ENCODE assay signal across 1 cellular context in the genomic region with DNA sequence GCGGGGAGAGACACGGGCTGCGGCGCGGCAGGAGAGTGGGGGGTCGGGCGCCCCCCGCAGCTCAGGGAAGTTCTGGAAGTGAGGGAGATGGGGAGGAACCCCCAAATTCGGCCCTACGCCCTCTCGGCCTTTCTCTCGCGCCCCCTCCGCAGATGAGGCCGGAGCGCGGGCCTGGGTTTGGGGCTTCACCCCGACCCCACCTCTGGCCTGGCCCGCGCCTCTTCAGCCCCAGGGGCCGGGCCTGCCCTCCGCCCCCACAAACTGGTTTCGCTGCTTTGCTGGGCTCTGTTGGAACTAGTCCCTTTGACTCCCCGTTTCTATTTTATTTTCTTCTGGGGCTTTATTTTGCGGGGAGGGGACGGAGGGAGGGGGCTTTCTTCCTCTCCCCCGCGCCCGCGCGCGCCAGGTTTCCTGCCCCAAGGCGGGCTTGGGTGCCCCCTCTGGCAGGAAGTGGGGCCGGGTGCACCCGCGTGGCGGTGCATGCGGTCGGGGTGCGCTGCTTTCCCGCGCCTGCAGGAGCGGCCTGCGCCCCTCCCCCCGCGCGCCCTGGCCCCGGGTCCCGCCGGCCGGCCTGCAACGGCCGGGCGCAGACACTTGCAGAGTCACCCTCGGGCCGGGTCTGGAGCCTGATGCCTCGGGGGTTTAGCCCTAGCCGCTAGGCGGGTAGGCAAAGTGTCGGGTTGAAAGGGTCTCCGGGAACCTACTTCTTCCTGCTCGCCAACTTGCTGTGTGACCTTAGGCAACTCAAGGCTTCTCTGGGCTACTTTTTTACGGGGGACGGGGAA.
TF ChIP-seq lines count a peak whose summit lies in the region.

No MANE protein-coding gene starts in this region.

TF ChIP-seq in GM12878, 131 proteins besides CTCF, POLR2A, EP300 and RAD21 (continued from another document):
- TF ChIP-seq, protein P1, sequence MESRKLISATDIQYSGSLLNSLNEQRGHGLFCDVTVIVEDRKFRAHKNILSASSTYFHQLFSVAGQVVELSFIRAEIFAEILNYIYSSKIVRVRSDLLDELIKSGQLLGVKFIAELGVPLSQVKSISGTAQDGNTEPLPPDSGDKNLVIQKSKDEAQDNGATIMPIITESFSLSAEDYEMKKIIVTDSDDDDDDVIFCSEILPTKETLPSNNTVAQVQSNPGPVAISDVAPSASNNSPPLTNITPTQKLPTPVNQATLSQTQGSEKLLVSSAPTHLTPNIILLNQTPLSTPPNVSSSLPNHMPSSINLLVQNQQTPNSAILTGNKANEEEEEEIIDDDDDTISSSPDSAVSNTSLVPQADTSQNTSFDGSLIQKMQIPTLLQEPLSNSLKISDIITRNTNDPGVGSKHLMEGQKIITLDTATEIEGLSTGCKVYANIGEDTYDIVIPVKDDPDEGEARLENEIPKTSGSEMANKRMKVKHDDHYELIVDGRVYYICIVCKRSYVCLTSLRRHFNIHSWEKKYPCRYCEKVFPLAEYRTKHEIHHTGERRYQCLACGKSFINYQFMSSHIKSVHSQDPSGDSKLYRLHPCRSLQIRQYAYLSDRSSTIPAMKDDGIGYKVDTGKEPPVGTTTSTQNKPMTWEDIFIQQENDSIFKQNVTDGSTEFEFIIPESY (IDR thresholded peaks at IDR 0.05): no peak
- TF ChIP-seq YY1 (IDR thresholded peaks at IDR 0.05; ENCODE audit: low read depth, low read length) (peak; percentile 41; the same call in 1 of the 2 replicates), IKZF1 (conservative IDR thresholded peaks at IDR 0.05) (peak; percentile 78), HDGF (IDR thresholded peaks at IDR 0.05) (no peak), YBX1 (IDR thresholded peaks at IDR 0.05) (no peak), CREB1 (IDR thresholded peaks at IDR 0.05; ENCODE audit: low read depth) (0 out of 2 replicates have a peak, but pooled peaks have one; percentile 5), SMARCA5 (IDR thresholded peaks at IDR 0.05) (peak; percentile 77), MYC (IDR thresholded peaks at IDR 0.05; ENCODE audit: insufficient read depth, insufficient read length, insufficient replicate concordance, low read length, severe bottlenecking) (peak; percentile 87), SMAD1 (IDR thresholded peaks at IDR 0.05; ENCODE audit: low read depth, partially characterized antibody) (no peak), ZNF217 (IDR thresholded peaks at IDR 0.05) (0 out of 2 replicates have a peak, but pooled peaks have one; percentile 30), RB1 (IDR thresholded peaks at IDR 0.05; ENCODE audit: borderline replicate concordance) (peak; percentile 94; the same call in 1 of the 2 replicates), BACH1 (IDR thresholded peaks at IDR 0.05; ENCODE audit: borderline replicate concordance) (peak; percentile 48; the same call in 1 of the 2 replicates), ZZZ3 (IDR thresholded peaks at IDR 0.05; ENCODE audit: control insufficient read depth, insufficient read length, low read depth) (no peak), POLR2AphosphoS2 (IDR thresholded peaks at IDR 0.05; ENCODE audit: low read depth, low read length) (no peak), GATAD2B (conservative IDR thresholded peaks at IDR 0.05; ENCODE audit: low read depth) (peak; percentile 92; the same call in 1 of the 2 replicates), ASH2L (IDR thresholded peaks at IDR 0.05; ENCODE audit: borderline replicate concordance, low read depth) (peak; percentile 29; the same call in 1 of the 2 replicates), KLF5 (IDR thresholded peaks at IDR 0.05; ENCODE audit: partially characterized antibody) (no peak), USF2 (IDR thresholded peaks at IDR 0.05; ENCODE audit: borderline replicate concordance, low read depth, low read length) (no peak), MEF2A (IDR thresholded peaks at IDR 0.05; ENCODE audit: insufficient read depth, low read depth, low read length) (0 out of 2 replicates have a peak, but pooled peaks have one; percentile 41), ZSCAN29 (IDR thresholded peaks at IDR 0.05) (peak; percentile 45), RELB (IDR thresholded peaks at IDR 0.05; ENCODE audit: low read depth) (no peak), ZNF24 (IDR thresholded peaks at IDR 0.05) (0 out of 2 replicates have a peak, but pooled peaks have one; percentile 26), NR2F1 (conservative IDR thresholded peaks at IDR 0.05) (peak; percentile 63), ZNF384 (IDR thresholded peaks at IDR 0.05; ENCODE audit: borderline replicate concordance, low read depth, low read length) (no peak), MAX (IDR thresholded peaks at IDR 0.05; ENCODE audit: low read depth, low read length) (peak; percentile 88)
- TF ChIP-seq, protein P2, sequence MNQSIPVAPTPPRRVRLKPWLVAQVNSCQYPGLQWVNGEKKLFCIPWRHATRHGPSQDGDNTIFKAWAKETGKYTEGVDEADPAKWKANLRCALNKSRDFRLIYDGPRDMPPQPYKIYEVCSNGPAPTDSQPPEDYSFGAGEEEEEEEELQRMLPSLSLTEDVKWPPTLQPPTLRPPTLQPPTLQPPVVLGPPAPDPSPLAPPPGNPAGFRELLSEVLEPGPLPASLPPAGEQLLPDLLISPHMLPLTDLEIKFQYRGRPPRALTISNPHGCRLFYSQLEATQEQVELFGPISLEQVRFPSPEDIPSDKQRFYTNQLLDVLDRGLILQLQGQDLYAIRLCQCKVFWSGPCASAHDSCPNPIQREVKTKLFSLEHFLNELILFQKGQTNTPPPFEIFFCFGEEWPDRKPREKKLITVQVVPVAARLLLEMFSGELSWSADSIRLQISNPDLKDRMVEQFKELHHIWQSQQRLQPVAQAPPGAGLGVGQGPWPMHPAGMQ (IDR thresholded peaks at IDR 0.05; ENCODE audit: borderline replicate concordance): 0 out of 2 replicates have a peak, but pooled peaks have one; percentile 7
- TF ChIP-seq, protein P3, sequence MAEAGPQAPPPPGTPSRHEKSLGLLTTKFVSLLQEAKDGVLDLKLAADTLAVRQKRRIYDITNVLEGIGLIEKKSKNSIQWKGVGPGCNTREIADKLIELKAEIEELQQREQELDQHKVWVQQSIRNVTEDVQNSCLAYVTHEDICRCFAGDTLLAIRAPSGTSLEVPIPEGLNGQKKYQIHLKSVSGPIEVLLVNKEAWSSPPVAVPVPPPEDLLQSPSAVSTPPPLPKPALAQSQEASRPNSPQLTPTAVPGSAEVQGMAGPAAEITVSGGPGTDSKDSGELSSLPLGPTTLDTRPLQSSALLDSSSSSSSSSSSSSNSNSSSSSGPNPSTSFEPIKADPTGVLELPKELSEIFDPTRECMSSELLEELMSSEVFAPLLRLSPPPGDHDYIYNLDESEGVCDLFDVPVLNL (IDR thresholded peaks at IDR 0.05; ENCODE audit: low read depth, low read length): 0 out of 2 replicates have a peak, but pooled peaks have one; percentile 36
- TF ChIP-seq, protein P4, sequence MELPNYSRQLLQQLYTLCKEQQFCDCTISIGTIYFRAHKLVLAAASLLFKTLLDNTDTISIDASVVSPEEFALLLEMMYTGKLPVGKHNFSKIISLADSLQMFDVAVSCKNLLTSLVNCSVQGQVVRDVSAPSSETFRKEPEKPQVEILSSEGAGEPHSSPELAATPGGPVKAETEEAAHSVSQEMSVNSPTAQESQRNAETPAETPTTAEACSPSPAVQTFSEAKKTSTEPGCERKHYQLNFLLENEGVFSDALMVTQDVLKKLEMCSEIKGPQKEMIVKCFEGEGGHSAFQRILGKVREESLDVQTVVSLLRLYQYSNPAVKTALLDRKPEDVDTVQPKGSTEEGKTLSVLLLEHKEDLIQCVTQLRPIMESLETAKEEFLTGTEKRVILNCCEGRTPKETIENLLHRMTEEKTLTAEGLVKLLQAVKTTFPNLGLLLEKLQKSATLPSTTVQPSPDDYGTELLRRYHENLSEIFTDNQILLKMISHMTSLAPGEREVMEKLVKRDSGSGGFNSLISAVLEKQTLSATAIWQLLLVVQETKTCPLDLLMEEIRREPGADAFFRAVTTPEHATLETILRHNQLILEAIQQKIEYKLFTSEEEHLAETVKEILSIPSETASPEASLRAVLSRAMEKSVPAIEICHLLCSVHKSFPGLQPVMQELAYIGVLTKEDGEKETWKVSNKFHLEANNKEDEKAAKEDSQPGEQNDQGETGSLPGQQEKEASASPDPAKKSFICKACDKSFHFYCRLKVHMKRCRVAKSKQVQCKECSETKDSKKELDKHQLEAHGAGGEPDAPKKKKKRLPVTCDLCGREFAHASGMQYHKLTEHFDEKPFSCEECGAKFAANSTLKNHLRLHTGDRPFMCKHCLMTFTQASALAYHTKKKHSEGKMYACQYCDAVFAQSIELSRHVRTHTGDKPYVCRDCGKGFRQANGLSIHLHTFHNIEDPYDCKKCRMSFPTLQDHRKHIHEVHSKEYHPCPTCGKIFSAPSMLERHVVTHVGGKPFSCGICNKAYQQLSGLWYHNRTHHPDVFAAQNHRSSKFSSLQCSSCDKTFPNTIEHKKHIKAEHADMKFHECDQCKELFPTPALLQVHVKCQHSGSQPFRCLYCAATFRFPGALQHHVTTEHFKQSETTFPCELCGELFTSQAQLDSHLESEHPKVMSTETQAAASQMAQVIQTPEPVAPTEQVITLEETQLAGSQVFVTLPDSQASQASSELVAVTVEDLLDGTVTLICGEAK (IDR thresholded peaks at IDR 0.05; ENCODE audit: borderline replicate concordance): no peak
TF ChIP-seq in GM12878: peak in this region for 33.
